1 cellular context compared by ENCODE assay signal in the genomic region with DNA sequence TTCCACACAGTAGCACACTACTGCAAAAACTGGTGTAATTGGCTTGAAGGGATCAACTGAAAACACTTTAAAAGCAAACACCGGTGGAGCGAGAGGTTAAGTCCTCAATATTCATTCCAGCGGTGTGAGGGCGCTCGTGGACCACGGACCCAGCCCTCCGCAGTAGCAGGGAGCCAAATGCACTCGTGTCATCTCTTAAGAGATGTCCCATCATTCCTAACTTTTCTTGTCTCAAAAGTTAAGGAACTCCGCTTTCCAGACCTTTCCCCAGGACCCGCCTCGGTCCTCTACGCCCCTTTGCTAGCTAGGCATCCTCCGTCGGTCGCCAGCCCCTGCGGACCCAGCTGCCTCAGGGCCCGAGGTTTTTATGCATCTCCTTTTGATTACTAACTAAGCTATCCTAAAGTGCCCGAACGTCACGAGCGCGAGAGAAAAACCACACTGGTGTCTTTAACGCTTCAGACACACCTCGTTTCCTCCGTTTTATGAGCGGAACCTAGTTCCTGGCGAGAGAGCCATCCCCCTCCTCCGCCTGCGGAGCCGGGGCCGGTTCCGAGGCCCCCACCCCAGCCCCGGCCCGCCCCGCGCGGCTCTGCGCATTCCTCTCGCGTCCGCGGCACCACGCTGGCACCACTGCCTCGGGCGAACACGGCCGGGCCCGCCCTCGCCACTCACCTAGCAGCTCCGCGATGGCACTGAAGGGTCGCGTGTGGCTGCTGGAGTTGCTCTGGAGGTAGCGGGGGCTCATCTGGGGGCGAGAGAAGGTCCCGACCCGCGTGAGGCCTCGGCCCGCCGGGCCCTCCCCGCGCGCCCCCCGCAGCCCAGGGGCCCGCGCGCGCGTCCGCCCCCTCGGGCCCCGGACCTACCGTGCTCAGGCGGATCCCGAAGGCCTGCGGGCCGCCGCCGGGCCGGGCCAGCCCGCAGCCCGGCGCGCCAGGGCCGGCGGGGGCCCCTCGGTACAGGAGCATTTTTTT.
A peak's percentile ranks its signal among the peaks of the same experiment; 100 is the strongest.
TF ChIP-seq lines count a peak whose summit lies in the region.

No MANE protein-coding gene starts in this region.

TF ChIP-seq in GM12878, 131 proteins besides CTCF, POLR2A, EP300 and RAD21:
- TF ChIP-seq ATF3 (IDR thresholded peaks at IDR 0.05; ENCODE audit: borderline replicate concordance, extremely low read depth, low read depth, low read length) = no peak
- peak; percentile 30; the same call in 1 of the 2 replicates for TF ChIP-seq SMC3 (IDR thresholded peaks at IDR 0.05; ENCODE audit: borderline replicate concordance, low read length)
- TF ChIP-seq RUNX3 (IDR thresholded peaks at IDR 0.05; ENCODE audit: low read length) = no peak
